Comparison of ENCODE assay signal across 34 cellular contexts in the genomic region with DNA sequence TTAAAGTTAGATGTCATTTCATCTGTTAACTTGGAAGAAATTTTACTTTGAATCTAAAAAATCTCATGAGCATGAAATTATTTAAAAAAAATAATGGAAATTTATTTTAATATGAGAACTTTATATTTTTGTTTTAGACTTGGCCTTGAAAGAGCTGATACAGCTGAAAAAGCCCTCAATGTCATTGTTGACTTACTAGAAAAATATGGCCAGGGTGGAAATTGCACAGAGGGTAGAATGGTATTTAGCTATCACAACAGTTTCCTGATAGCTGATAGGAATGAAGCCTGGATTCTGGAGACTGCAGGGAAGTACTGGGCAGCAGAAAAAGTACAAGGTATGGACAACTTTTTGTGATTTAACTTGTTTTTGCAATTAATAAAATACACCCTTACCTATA.
"Had no signal": no experiment of that assay in that cellular context is flagged by ENCODE, and none has a peak within 500 bp of the region (broad histone marks: within the 10 kb centered on the region; RNA-seq: fewer than 3 reads in every experiment).

No MANE protein-coding gene starts in this region.

- FAIRE-seq: astrocyte, TTC549 had no signal

- H3K27me3 ChIP-seq: adrenal gland, body of pancreas, brain microvascular endothelial cell, breast epithelium had no signal

- ATAC-seq: activated CD8-positive, alpha-beta T cell treated with anti-CD3 and anti-CD28 coated beads for 36 hours; activated naive CD4-positive, alpha-beta T cell treated with anti-CD3 and anti-CD28 coated beads, Interleukin-2, amount 50 U/mL, for 72 hours; activated T-cell treated with anti-CD3 and anti-CD28 coated beads, Interleukin-2, amount 50 U/mL, for 4 hours; activated T-cell treated with anti-CD3 and anti-CD28 coated beads, Interleukin-2, amount 50 U/mL, for 72 hours; activated T-helper 17 cell treated with anti-CD3 and anti-CD28 coated beads, Interleukin-2, amount 50 U/mL, for 72 hours; body of pancreas had no signal

- H3K27ac ChIP-seq: adrenal gland, body of pancreas, brain microvascular endothelial cell, breast epithelium, VCaP had no signal

- H3K9me3 ChIP-seq: adrenal gland, body of pancreas, breast epithelium had no signal

- H3K4me1 ChIP-seq: breast epithelium had no signal

- H3K36me3 ChIP-seq: adrenal gland, brain microvascular endothelial cell, breast epithelium had no signal

- DNase-seq: activated B cell treated with CpG ODN at 0.5 μM for 24 hours; activated CD4-positive, alpha-beta memory T cell treated with anti-CD3 and anti-CD28 coated beads for 36 hours; activated CD4-positive, alpha-beta T cell treated with anti-CD3 and anti-CD28 coated beads for 4 hours; activated CD4-positive, alpha-beta T cell treated with anti-CD3 and anti-CD28 coated beads, Interleukin-2, amount 10 ng/mL, durations not matched to agents 24 days and 14 days; activated CD4-positive, alpha-beta T cell treated with anti-CD3 and anti-CD28 coated beads, Interleukin-2, amount 50 U/mL, for 1 hour; activated CD4-positive, alpha-beta T cell treated with anti-CD3 and anti-CD28 coated beads, Interleukin-2, amount 50 U/mL, for 4 hours; activated CD4-positive, CD25-positive, alpha-beta regulatory T cell treated with anti-CD3 and anti-CD28 coated beads, Interleukin-2, amount 50 U/mL, for 72 hours; activated CD8-positive, alpha-beta memory T cell treated with anti-CD3 and anti-CD28 coated beads, Interleukin-2, amount 50 U/mL, for 4 hours; activated CD8-positive, alpha-beta T cell treated with anti-CD3 and anti-CD28 coated beads for 36 hours; activated effector memory CD4-positive, alpha-beta T cell treated with anti-CD3 and anti-CD28 coated beads, Interleukin-2, amount 50 U/mL, for 16 hours; activated gamma-delta T cell treated with Interleukin-2 at 50 U/mL for 16 hours; activated naive CD4-positive, alpha-beta T cell; activated naive CD4-positive, alpha-beta T cell treated with anti-CD3 and anti-CD28 coated beads for 36 hours; activated naive CD4-positive, alpha-beta T cell treated with anti-CD3 and anti-CD28 coated beads, Interleukin-2, amount 50 U/mL, for 16 hours; activated naive CD8-positive, alpha-beta T cell treated with anti-CD3 and anti-CD28 coated beads for 36 hours; activated T-cell treated with anti-CD3 and anti-CD28 coated beads for 4 hours; activated T-cell treated with anti-CD3 and anti-CD28 coated beads, Interleukin-2, amount 50 U/mL, for 1 hour; activated T-cell treated with anti-CD3 and anti-CD28 coated beads, Interleukin-2, amount 50 U/mL, for 4 hours; activated T-cell treated with anti-CD3 and anti-CD28 coated beads, Interleukin-2, amount 50 U/mL, for 72 hours; adrenal gland; amniotic stem cell; aorta; body of pancreas; brain microvascular endothelial cell; central memory CD4-positive, alpha-beta T cell; T-helper 1 cell; T-helper 2 cell; T-helper 9 cell had no signal

- H3K4me3 ChIP-seq: adrenal gland, body of pancreas, breast epithelium had no signal
